Comparison of ENCODE assay signal across 1 cellular context in the genomic region with DNA sequence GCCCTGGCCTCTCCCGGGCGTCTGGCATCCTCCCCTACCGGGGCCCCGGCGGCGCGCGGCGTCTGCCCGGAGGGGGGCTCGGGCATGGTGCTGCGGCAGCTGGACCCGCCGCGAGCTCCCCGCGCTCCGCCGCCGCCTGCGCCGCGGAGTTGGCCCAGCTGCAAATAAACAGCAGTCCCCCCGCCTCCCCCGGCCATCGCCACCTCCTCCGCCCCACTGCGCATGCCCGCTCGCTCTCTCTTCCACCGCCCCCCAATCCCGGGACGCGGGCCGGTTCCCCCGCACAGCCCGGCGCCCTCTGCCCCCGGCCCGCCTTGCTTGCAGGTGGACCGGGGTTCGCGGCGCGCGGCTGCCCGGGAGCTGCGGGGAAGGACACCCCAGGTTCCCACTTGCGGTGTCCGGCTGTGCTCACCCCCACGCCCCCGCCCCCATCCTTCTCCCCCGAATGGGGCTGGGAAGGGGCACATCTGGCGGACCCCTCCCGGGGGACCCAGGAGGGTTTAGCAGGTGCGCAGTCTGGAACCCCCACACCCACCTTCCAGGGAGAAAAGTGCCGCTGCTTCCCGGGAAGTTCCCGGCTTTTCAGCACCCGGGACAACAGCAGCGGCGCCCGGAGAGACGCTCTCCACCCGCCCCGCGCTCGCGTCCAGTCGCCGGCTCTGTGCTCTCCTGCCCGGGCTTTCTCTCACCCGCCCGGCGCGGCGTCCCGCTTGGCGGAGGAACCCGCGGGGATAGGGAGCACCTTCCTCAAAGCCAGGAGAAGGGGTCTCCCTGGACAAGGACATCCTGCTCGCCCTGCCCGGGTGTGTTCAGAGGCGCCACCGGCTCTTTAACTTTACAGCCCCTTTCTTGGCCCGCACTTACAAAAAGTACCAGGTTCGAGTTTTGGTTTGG.
TF ChIP-seq lines count a peak whose summit lies in the region.

A gene (minus strand): TSS at position 170 of the 894 bp plus-strand sequence. CDS start 191 bp downstream, outside the sequence.

TF ChIP-seq in WTC11, 78 proteins besides CTCF, POLR2A, EP300 and RAD21 (continued from another document):
- TF ChIP-seq, protein P1, sequence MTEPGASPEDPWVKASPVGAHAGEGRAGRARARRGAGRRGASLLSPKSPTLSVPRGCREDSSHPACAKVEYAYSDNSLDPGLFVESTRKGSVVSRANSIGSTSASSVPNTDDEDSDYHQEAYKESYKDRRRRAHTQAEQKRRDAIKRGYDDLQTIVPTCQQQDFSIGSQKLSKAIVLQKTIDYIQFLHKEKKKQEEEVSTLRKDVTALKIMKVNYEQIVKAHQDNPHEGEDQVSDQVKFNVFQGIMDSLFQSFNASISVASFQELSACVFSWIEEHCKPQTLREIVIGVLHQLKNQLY (CRISPR knock-in tag; IDR thresholded peaks at IDR 0.05) = no peak
- TF ChIP-seq HMGA2 (CRISPR knock-in tag; IDR thresholded peaks at IDR 0.05) = no peak
- no peak for TF ChIP-seq RORB (CRISPR knock-in tag; IDR thresholded peaks at IDR 0.05)
- TF ChIP-seq, protein P2, sequence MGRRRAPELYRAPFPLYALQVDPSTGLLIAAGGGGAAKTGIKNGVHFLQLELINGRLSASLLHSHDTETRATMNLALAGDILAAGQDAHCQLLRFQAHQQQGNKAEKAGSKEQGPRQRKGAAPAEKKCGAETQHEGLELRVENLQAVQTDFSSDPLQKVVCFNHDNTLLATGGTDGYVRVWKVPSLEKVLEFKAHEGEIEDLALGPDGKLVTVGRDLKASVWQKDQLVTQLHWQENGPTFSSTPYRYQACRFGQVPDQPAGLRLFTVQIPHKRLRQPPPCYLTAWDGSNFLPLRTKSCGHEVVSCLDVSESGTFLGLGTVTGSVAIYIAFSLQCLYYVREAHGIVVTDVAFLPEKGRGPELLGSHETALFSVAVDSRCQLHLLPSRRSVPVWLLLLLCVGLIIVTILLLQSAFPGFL (CRISPR knock-in tag; IDR thresholded peaks at IDR 0.05; ENCODE audit: borderline replicate concordance) = no peak
- TF ChIP-seq SMAD4 (CRISPR knock-in tag; IDR thresholded peaks at IDR 0.05) = no peak
- TF ChIP-seq, protein P3, sequence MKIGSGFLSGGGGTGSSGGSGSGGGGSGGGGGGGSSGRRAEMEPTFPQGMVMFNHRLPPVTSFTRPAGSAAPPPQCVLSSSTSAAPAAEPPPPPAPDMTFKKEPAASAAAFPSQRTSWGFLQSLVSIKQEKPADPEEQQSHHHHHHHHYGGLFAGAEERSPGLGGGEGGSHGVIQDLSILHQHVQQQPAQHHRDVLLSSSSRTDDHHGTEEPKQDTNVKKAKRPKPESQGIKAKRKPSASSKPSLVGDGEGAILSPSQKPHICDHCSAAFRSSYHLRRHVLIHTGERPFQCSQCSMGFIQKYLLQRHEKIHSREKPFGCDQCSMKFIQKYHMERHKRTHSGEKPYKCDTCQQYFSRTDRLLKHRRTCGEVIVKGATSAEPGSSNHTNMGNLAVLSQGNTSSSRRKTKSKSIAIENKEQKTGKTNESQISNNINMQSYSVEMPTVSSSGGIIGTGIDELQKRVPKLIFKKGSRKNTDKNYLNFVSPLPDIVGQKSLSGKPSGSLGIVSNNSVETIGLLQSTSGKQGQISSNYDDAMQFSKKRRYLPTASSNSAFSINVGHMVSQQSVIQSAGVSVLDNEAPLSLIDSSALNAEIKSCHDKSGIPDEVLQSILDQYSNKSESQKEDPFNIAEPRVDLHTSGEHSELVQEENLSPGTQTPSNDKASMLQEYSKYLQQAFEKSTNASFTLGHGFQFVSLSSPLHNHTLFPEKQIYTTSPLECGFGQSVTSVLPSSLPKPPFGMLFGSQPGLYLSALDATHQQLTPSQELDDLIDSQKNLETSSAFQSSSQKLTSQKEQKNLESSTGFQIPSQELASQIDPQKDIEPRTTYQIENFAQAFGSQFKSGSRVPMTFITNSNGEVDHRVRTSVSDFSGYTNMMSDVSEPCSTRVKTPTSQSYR (CRISPR knock-in tag; IDR thresholded peaks at IDR 0.05) = no peak
- TF ChIP-seq ZNF219 (CRISPR knock-in tag; IDR thresholded peaks at IDR 0.05; ENCODE audit: borderline replicate concordance) = no peak
- no peak for TF ChIP-seq ZNF263 (CRISPR knock-in tag; IDR thresholded peaks at IDR 0.05; ENCODE audit: low read depth)
